Comparison of ENCODE assay signal across 13 cellular contexts in genomic region chr9:134725605-134725940, GRCh38.
DNase-seq lines count a peak whose midpoint lies in the region; FAIRE-seq and TF ChIP-seq lines count a peak whose summit lies in the region.
"Had no signal": no experiment of that assay in that cellular context is flagged by ENCODE, and none has a peak within 500 bp of the region (broad histone marks: within the 10 kb centered on the region; RNA-seq: fewer than 3 reads in every experiment).

No MANE protein-coding gene starts in this region.

- no peak overlapping the region for H3K4me3 ChIP-seq in NB4 (ENCODE audit: low read depth, low read length)
- H3K4me3 ChIP-seq: heart left ventricle, ovary had no signal

- FAIRE-seq in GM12891 (lab: Jason Lieb, UNC): peak; percentile 28

- DNase-seq in GM12891 (ENCODE audit: insufficient read length, low spot score): no peak
- DNase-seq in NB4 (ENCODE audit: low read depth): peak; percentile 53
- DNase-seq in amniotic epithelial cell (ENCODE audit: low read depth): peak; percentile 40
- DNase-seq in pons (ENCODE audit: low spot score): peak; percentile 40
- no peak for DNase-seq in erythroblast (lab: John Stamatoyannopoulos, UW)
- DNase-seq in NCI-H2227 (lab: John Stamatoyannopoulos, UW; ENCODE audit: unreplicated experiment): no peak
- DNase-seq in NCI-H2029 (lab: John Stamatoyannopoulos, UW): no peak
- DNase-seq: activated T-cell treated with anti-CD3 and anti-CD28 coated beads, Interleukin-2, amount 50 U/mL, for 72 hours; amniotic stem cell; heart left ventricle; NCI-H2029 treated with DMSO at 0.1 percent for 48 hours; ovary; stimulated activated naive CD4-positive, alpha-beta T cell had no signal

- TF ChIP-seq POLR2A in GM12891 (IDR thresholded peaks at IDR 0.05; ENCODE audit: low read depth, low read length): no peak
- TF ChIP-seq POLR2A in NB4 (IDR thresholded peaks at IDR 0.05; ENCODE audit: extremely low read depth, insufficient read length): no peak
- no peak for TF ChIP-seq POLR2A in erythroblast (IDR thresholded peaks at IDR 0.05; ENCODE audit: low read length)

- TF ChIP-seq CTCF in NB4 (IDR thresholded peaks at IDR 0.05; ENCODE audit: low read depth, low read length): no peak

TF ChIP-seq in GM12891, 5 proteins besides CTCF, POLR2A, EP300 and RAD21:
- TF ChIP-seq SPI1 (IDR thresholded peaks at IDR 0.05; ENCODE audit: low read depth, low read length) (no peak), POU2F2 (IDR thresholded peaks at IDR 0.05; ENCODE audit: low read depth, low read length) (no peak), TAF1 (IDR thresholded peaks at IDR 0.05; ENCODE audit: low read depth, low read length) (no peak), POLR2AphosphoS5 (IDR thresholded peaks at IDR 0.05; ENCODE audit: low read depth, low read length) (no peak), PAX5 (IDR thresholded peaks at IDR 0.05; ENCODE audit: insufficient read depth, low read length, severe bottlenecking) (no peak)

Comparison
In these comparisons a context has a peak if more than half of its experiments do, and no peak if none do; other contexts are left out.
1. DNase-seq: peak in NB4 (single experiment), amniotic epithelial cell (single experiment) and pons (single experiment); none in GM12891 (single experiment), erythroblast (0 of 2), NCI-H2227 (single experiment) and NCI-H2029 (single experiment).